ENCODE assay signal across 35 cellular contexts in genomic region chr4:90241008-90241407, GRCh38.
DNase-seq lines count a peak whose midpoint lies in the region; ATAC-seq, FAIRE-seq and TF ChIP-seq lines count a peak whose summit lies in the region.
"Had no signal": no experiment of that assay in that cellular context is flagged by ENCODE, and none has a peak within 500 bp of the region (broad histone marks: within the 10 kb centered on the region; RNA-seq: fewer than 3 reads in every experiment).

No MANE protein-coding gene starts in this region.

- intact Hi-C loops in kidney (cut with DNase I): no loop called here

- FAIRE-seq in kidney (lab: Jason Lieb, UNC): peak; percentile 29
- FAIRE-seq: A204.1, A549, D721Med had no signal

- DNase-seq in kidney (no peak), GM13976 (ENCODE audit: low spot score) (no peak), OCI-M1 (lab: John Stamatoyannopoulos, UW) (no peak), GM20000 (ENCODE audit: low spot score) (no peak)
- DNase-seq: 8988T; ACHN; AML-193; BE2C; C1 segment of cervical spinal cord; Caco-2; Calu3; CD4-positive, alpha-beta memory T cell; CD4-positive, alpha-beta T cell; CD4-positive, CD25-positive, alpha-beta regulatory T cell; CD8-positive, alpha-beta memory T cell; CD8-positive, alpha-beta T cell; COR-L47; DMS 273 treated with DMSO at 0.1 percent for 48 hours; DMS153; DMS53; DMS79; DMS79 treated with DMSO at 0.1 percent for 48 hours; DND-41; EL had no signal

- peak; percentile 57 for ATAC-seq in GM18520 (IDR thresholded peaks at IDR 0.05; ENCODE audit: unreplicated experiment)
- peak; percentile 41 for ATAC-seq in HG02610 (IDR thresholded peaks at IDR 0.05; ENCODE audit: unreplicated experiment)
- peak; percentile 69 for ATAC-seq in HG03175 (IDR thresholded peaks at IDR 0.05; ENCODE audit: unreplicated experiment)
- no peak for ATAC-seq in esophagus mucosa
- ATAC-seq: A549; CD8-positive, alpha-beta T cell had no signal

- in situ Hi-C loops in GM13976 (cut with MboI; ENCODE audit: low sequenced_read_pairs, unreplicated experiment): no loop called here

- no peak overlapping the region for H3K9ac ChIP-seq in kidney (ENCODE audit: low read length in 2 of 2)
- H3K9ac ChIP-seq: BLaER1; BLaER1 treated with 17β-estradiol and CSF1 and Interleukin-3, amounts not matched to agents 10 nM and 100 nM had no signal

- no peak for TF ChIP-seq CTCF in kidney (IDR thresholded peaks at IDR 0.05; ENCODE audit: borderline replicate concordance, extremely low read depth, insufficient read depth)
- no peak for TF ChIP-seq CTCF in GM13976 (IDR thresholded peaks at IDR 0.05; ENCODE audit: borderline replicate concordance, control extremely low read depth, extremely low read depth, insufficient read depth, missing control alignments)
- no peak for TF ChIP-seq CTCF in GM20000 (IDR thresholded peaks at IDR 0.05; ENCODE audit: extremely low read depth, missing control alignments)

- peaks cover 0 to 15% of the 10 kb centered on the region in 2 donors for H3K4me1 ChIP-seq in kidney (ENCODE audit: control insufficient read depth in 1 of 2, insufficient read depth in 1 of 2, low read depth in 1 of 2, low read length in 2 of 2)
- H3K4me1 ChIP-seq: A549, BE2C had no signal

- H3K9me3 ChIP-seq in kidney (ENCODE audit: control insufficient read depth in 1 of 2, low read length in 2 of 2): no peaks in the 10 kb centered on the region
- H3K9me3 ChIP-seq: A549; BE2C; BLaER1; BLaER1 treated with 17β-estradiol and CSF1 and Interleukin-3, amounts not matched to agents 10 nM and 100 nM; Caco-2 had no signal

- H3K27ac ChIP-seq in kidney (ENCODE audit: low read depth in 2 of 2, low read length in 2 of 2): no peak overlapping the region
- H3K27ac ChIP-seq: 22Rv1; A549; BLaER1; BLaER1 treated with 17β-estradiol and CSF1 and Interleukin-3, amounts not matched to agents 10 nM and 100 nM; C4-2B had no signal

- no peaks in the 10 kb centered on the region for H3K36me3 ChIP-seq in kidney (ENCODE audit: control insufficient read depth in 1 of 2, insufficient read depth in 2 of 2, low read length in 2 of 2)
- H3K36me3 ChIP-seq: BE2C; BLaER1; BLaER1 treated with 17β-estradiol and CSF1 and Interleukin-3, amounts not matched to agents 10 nM and 100 nM had no signal

- H3K4me3 ChIP-seq in kidney (ENCODE audit: low read length in 2 of 2): no peak overlapping the region
- H3K4me3 ChIP-seq: A549; BLaER1; BLaER1 treated with 17β-estradiol and CSF1 and Interleukin-3, amounts not matched to agents 10 nM and 100 nM had no signal
